In genomic region chr17:76353599-76354316, GRCh38 we compare ENCODE assay signal across 1 cellular context.
TF ChIP-seq lines count a peak whose summit lies in the region.

A gene with protein sequence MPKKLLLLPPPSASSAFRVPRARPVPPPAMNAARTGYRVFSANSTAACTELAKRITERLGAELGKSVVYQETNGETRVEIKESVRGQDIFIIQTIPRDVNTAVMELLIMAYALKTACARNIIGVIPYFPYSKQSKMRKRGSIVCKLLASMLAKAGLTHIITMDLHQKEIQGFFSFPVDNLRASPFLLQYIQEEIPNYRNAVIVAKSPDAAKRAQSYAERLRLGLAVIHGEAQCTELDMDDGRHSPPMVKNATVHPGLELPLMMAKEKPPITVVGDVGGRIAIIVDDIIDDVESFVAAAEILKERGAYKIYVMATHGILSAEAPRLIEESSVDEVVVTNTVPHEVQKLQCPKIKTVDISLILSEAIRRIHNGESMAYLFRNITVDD (minus strand): TSS chr17:76353916. CDS start chr17:76353703, 213 bp downstream.

TF ChIP-seq in HepG2, 621 proteins besides CTCF, POLR2A, EP300 and RAD21 (continued from another document and continues in another):
- TF ChIP-seq, protein P1, sequence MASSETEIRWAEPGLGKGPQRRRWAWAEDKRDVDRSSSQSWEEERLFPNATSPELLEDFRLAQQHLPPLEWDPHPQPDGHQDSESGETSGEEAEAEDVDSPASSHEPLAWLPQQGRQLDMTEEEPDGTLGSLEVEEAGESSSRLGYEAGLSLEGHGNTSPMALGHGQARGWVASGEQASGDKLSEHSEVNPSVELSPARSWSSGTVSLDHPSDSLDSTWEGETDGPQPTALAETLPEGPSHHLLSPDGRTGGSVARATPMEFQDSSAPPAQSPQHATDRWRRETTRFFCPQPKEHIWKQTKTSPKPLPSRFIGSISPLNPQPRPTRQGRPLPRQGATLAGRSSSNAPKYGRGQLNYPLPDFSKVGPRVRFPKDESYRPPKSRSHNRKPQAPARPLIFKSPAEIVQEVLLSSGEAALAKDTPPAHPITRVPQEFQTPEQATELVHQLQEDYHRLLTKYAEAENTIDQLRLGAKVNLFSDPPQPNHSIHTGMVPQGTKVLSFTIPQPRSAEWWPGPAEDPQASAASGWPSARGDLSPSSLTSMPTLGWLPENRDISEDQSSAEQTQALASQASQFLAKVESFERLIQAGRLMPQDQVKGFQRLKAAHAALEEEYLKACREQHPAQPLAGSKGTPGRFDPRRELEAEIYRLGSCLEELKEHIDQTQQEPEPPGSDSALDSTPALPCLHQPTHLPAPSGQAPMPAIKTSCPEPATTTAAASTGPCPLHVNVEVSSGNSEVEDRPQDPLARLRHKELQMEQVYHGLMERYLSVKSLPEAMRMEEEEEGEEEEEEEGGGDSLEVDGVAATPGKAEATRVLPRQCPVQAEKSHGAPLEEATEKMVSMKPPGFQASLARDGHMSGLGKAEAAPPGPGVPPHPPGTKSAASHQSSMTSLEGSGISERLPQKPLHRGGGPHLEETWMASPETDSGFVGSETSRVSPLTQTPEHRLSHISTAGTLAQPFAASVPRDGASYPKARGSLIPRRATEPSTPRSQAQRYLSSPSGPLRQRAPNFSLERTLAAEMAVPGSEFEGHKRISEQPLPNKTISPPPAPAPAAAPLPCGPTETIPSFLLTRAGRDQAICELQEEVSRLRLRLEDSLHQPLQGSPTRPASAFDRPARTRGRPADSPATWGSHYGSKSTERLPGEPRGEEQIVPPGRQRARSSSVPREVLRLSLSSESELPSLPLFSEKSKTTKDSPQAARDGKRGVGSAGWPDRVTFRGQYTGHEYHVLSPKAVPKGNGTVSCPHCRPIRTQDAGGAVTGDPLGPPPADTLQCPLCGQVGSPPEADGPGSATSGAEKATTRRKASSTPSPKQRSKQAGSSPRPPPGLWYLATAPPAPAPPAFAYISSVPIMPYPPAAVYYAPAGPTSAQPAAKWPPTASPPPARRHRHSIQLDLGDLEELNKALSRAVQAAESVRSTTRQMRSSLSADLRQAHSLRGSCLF (CRISPR knock-in tag; IDR thresholded peaks at IDR 0.05; ENCODE audit: borderline replicate concordance) = peak; percentile 92
- no peak for TF ChIP-seq MAFF (IDR thresholded peaks at IDR 0.05; ENCODE audit: low read depth, low read length)
- TF ChIP-seq ZNF382 (CRISPR knock-in tag; IDR thresholded peaks at IDR 0.05; ENCODE audit: borderline replicate concordance) = no peak
- TF ChIP-seq RBFOX2 (IDR thresholded peaks at IDR 0.05; ENCODE audit: low read depth, low read length) = peak; percentile 97
- TF ChIP-seq ZNF12 (CRISPR knock-in tag; IDR thresholded peaks at IDR 0.05) = peak; percentile 66
- TF ChIP-seq KDM6A (CRISPR knock-in tag; IDR thresholded peaks at IDR 0.05; ENCODE audit: low read depth) = 0 out of 2 replicates have a peak, but pooled peaks have one; percentile 29
- no peak for TF ChIP-seq NBN (conservative IDR thresholded peaks at IDR 0.05)
- peak; percentile 74 for TF ChIP-seq ESRRA (CRISPR knock-in tag; IDR thresholded peaks at IDR 0.05; ENCODE audit: low read depth)
- no peak for TF ChIP-seq MAFK (conservative IDR thresholded peaks at IDR 0.05 in 1 of 2, IDR thresholded peaks at IDR 0.05 in 1 of 2; ENCODE audit: low read length in 2 of 2)
- TF ChIP-seq POGZ (CRISPR knock-in tag; IDR thresholded peaks at IDR 0.05) = peak; percentile 83
- peak; percentile 83; the same call in 1 of the 2 replicates for TF ChIP-seq THAP7 (CRISPR knock-in tag; IDR thresholded peaks at IDR 0.05)
- peak; percentile 97 for TF ChIP-seq MYPOP (CRISPR knock-in tag; IDR thresholded peaks at IDR 0.05)
- TF ChIP-seq ZNF607 (CRISPR knock-in tag; IDR thresholded peaks at IDR 0.05; ENCODE audit: borderline replicate concordance) = peak; percentile 89
- no peak for TF ChIP-seq MAF1 (CRISPR knock-in tag; IDR thresholded peaks at IDR 0.05; ENCODE audit: borderline replicate concordance)
- no peak for TF ChIP-seq TCF12 (IDR thresholded peaks at IDR 0.05)
- TF ChIP-seq TCF12 (CRISPR knock-in tag; IDR thresholded peaks at IDR 0.05) = 0 out of 2 replicates have a peak, but pooled peaks have one; percentile 56
- peak; percentile 66 for TF ChIP-seq SNAI1 (CRISPR knock-in tag; IDR thresholded peaks at IDR 0.05; ENCODE audit: borderline replicate concordance)
- TF ChIP-seq, protein P2, sequence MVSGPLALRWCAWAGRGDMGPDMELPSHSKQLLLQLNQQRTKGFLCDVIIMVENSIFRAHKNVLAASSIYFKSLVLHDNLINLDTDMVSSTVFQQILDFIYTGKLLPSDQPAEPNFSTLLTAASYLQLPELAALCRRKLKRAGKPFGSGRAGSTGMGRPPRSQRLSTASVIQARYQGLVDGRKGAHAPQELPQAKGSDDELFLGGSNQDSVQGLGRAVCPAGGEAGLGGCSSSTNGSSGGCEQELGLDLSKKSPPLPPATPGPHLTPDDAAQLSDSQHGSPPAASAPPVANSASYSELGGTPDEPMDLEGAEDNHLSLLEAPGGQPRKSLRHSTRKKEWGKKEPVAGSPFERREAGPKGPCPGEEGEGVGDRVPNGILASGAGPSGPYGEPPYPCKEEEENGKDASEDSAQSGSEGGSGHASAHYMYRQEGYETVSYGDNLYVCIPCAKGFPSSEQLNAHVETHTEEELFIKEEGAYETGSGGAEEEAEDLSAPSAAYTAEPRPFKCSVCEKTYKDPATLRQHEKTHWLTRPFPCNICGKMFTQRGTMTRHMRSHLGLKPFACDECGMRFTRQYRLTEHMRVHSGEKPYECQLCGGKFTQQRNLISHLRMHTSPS (CRISPR knock-in tag; IDR thresholded peaks at IDR 0.05; ENCODE audit: low read depth) = 0 out of 2 replicates have a peak, but pooled peaks have one; percentile 36
- no peak for TF ChIP-seq SNRNP70 (IDR thresholded peaks at IDR 0.05; ENCODE audit: low read depth, low read length)
- TF ChIP-seq HOXD1 (CRISPR knock-in tag; IDR thresholded peaks at IDR 0.05) = no peak; the same call in none of the 2 replicates
- TF ChIP-seq ZNF788 (CRISPR knock-in tag; IDR thresholded peaks at IDR 0.05; ENCODE audit: borderline replicate concordance) = peak; percentile 98
- peak; percentile 53; the same call in 1 of the 2 replicates for TF ChIP-seq SOX5 (CRISPR knock-in tag; IDR thresholded peaks at IDR 0.05; ENCODE audit: borderline replicate concordance)
- TF ChIP-seq GMEB2 (CRISPR knock-in tag; IDR thresholded peaks at IDR 0.05; ENCODE audit: low read depth) = peak; percentile 34
- TF ChIP-seq, protein P3, sequence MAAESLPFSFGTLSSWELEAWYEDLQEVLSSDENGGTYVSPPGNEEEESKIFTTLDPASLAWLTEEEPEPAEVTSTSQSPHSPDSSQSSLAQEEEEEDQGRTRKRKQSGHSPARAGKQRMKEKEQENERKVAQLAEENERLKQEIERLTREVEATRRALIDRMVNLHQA (CRISPR knock-in tag; IDR thresholded peaks at IDR 0.05) = no peak
- TF ChIP-seq ZNF512B (CRISPR knock-in tag; IDR thresholded peaks at IDR 0.05; ENCODE audit: borderline replicate concordance) = no peak
- TF ChIP-seq ZNF713 (CRISPR knock-in tag; IDR thresholded peaks at IDR 0.05) = peak; percentile 82; the same call in 1 of the 2 replicates
- TF ChIP-seq SMARCE1 (IDR thresholded peaks at IDR 0.05; ENCODE audit: borderline replicate concordance) = no peak
- TF ChIP-seq CAMTA2 (CRISPR knock-in tag; IDR thresholded peaks at IDR 0.05; ENCODE audit: borderline replicate concordance) = peak; percentile 69; the same call in 1 of the 2 replicates
- peak; percentile 48; the same call in 1 of the 2 replicates for TF ChIP-seq HMG20B (CRISPR knock-in tag; conservative IDR thresholded peaks at IDR 0.05)
- no peak for TF ChIP-seq PRPF4 (IDR thresholded peaks at IDR 0.05; ENCODE audit: low read depth, low read length, poor library complexity, severe bottlenecking)
- peak; percentile 36; the same call in 1 of the 2 replicates for TF ChIP-seq ZBTB49 (CRISPR knock-in tag; IDR thresholded peaks at IDR 0.05; ENCODE audit: borderline replicate concordance)
- TF ChIP-seq TIGD3 (CRISPR knock-in tag; IDR thresholded peaks at IDR 0.05; ENCODE audit: borderline replicate concordance) = peak; percentile 69; the same call in 1 of the 2 replicates
- no peak for TF ChIP-seq CENPT (CRISPR knock-in tag; IDR thresholded peaks at IDR 0.05; ENCODE audit: low read depth)
- no peak for TF ChIP-seq SCMH1 (CRISPR knock-in tag; IDR thresholded peaks at IDR 0.05; ENCODE audit: borderline replicate concordance)
- peak; percentile 55; the same call in 1 of the 2 replicates for TF ChIP-seq ZNF143 (CRISPR knock-in tag; IDR thresholded peaks at IDR 0.05)
- no peak for TF ChIP-seq JDP2 (CRISPR knock-in tag; IDR thresholded peaks at IDR 0.05; ENCODE audit: borderline replicate concordance)
- peak; percentile 46 for TF ChIP-seq AGO1 (IDR thresholded peaks at IDR 0.05; ENCODE audit: low read depth, low read length, poor library complexity, severe bottlenecking)
- TF ChIP-seq ZNF564 (CRISPR knock-in tag; IDR thresholded peaks at IDR 0.05) = peak; percentile 85; the same call in 1 of the 2 replicates
- 0 out of 2 replicates have a peak, but pooled peaks have one; percentile 66 for TF ChIP-seq GTF3A (CRISPR knock-in tag; conservative IDR thresholded peaks at IDR 0.05)
- TF ChIP-seq NFYC (CRISPR knock-in tag; IDR thresholded peaks at IDR 0.05) = 0 out of 2 replicates have a peak, but pooled peaks have one; percentile 35
- 0 out of 2 replicates have a peak, but pooled peaks have one; percentile 58 for TF ChIP-seq ZNF577 (CRISPR knock-in tag; IDR thresholded peaks at IDR 0.05; ENCODE audit: borderline replicate concordance, low read depth)
- peak; percentile 94 for TF ChIP-seq XRCC5 (optimal IDR thresholded peaks at IDR 0.05; ENCODE audit: low read length)
- TF ChIP-seq ZNF652 (CRISPR knock-in tag; IDR thresholded peaks at IDR 0.05; ENCODE audit: borderline replicate concordance, low read depth) = peak; percentile 41; the same call in 1 of the 2 replicates
- TF ChIP-seq LCORL (IDR thresholded peaks at IDR 0.05) = 0 out of 2 replicates have a peak, but pooled peaks have one; percentile 5
- TF ChIP-seq LCORL (CRISPR knock-in tag; IDR thresholded peaks at IDR 0.05) = peak; percentile 93
